In genomic region chr7:138879356-138879755, GRCh38 we compare ENCODE assay signal across 21 cellular contexts.
"Had no signal": no experiment of that assay in that cellular context is flagged by ENCODE, and none has a peak within 500 bp of the region (broad histone marks: within the 10 kb centered on the region; RNA-seq: fewer than 3 reads in every experiment).

No MANE protein-coding gene starts in this region.

- H3K27me3 ChIP-seq: SJCRH30 had no signal

- H3K27ac ChIP-seq: HL-60, RWPE1, SJCRH30 had no signal

- DNase-seq: KBM-7, MV-4-11, NCI-H1048, NCI-H1105, NCI-H1417, NCI-H1436 treated with DMSO at 0.1 percent for 48 hours, NCI-H1694, NCI-H187 treated with DMSO at 0.1 percent for 48 hours, NCI-H2029 treated with DMSO at 0.1 percent for 48 hours, NCI-H2171 treated with DMSO at 0.1 percent for 48 hours, NCI-H345, NCI-H446 treated with DMSO at 0.1 percent for 48 hours, NCI-H526 treated with DMSO at 0.1 percent for 48 hours, NCI-H774, PC-3, SHP77 treated with DMSO at 0.1 percent for 48 hours, SJCRH30 had no signal

- H3K4me3 Mint-ChIP-seq: IgD-negative memory B cell had no signal

- H3K4me1 ChIP-seq: SJCRH30 had no signal

- H3K4me3 ChIP-seq: SJCRH30 had no signal

- H3K27me3 Mint-ChIP-seq: IgD-negative memory B cell had no signal

- H3K36me3 Mint-ChIP-seq: IgD-negative memory B cell had no signal

- H3K9me3 ChIP-seq: SJCRH30 had no signal

- FAIRE-seq: HTR-8/SVneo had no signal

- H3K27ac Mint-ChIP-seq: IgD-negative memory B cell had no signal
